8 cellular contexts compared by ENCODE assay signal in genomic region chr19:50329146-50329925, GRCh38. TPM values are rescaled to one million over a fixed set of nuclear protein-coding genes. Genes with fewer than 3 reads are reported as not detected.
DNase-seq lines count a peak whose midpoint lies in the region; ATAC-seq, FAIRE-seq and TF ChIP-seq lines count a peak whose summit lies in the region.

KCNC3 (minus strand) TSS chr19:50329377; CDS start chr19:50329082, 295 bp downstream.

- TF ChIP-seq POLR2A in HCT116 (IDR thresholded peaks at IDR 0.05; ENCODE audit: borderline replicate concordance, extremely low read depth, insufficient read depth, insufficient read length) = peak; percentile 84
- peak in 1 of 2 donors; percentile 21 for TF ChIP-seq POLR2A in vagina (IDR thresholded peaks at IDR 0.05)

- RAD21 ChIA-PET in HCT116 (lab: Charles Lee; ENCODE audit: low non-redundant PET in 1 of 2, low total read pairs in 2 of 2, uncharacterized antibody in 2 of 2, unreplicated experiment in 2 of 2) = interaction anchor here (0.6 to 1.0 kb wide), 4 partner anchors 17 to 460 kb away, joined by 3 to 6 read pairs (median 3); no protein-coding TSS in a partner anchor

- DNase-seq in HCT116 (ENCODE audit: low read depth, low spot score) = peak; percentile 99
- peak; percentile 98 for DNase-seq in NCI-H1417 treated with DMSO at 0.1 percent for 48 hours (lab: John Stamatoyannopoulos, UW)
- peak; percentile 73 for DNase-seq in astrocyte of the cerebellum (ENCODE audit: low read depth)
- peak; percentile 78 for DNase-seq in hepatic stellate cell (ENCODE audit: low spot score)
- peak; percentile 95 for DNase-seq in renal cortical epithelial cell (ENCODE audit: low read depth)
- DNase-seq in vagina (ENCODE audit: extremely low spot score in 2 of 2) = peak in 1 of 2 donors; percentile 97

- in situ Hi-C loops in astrocyte of the cerebellum (cut with HindIII; ENCODE audit: low sequenced_read_pairs) = no loop called here

- H3K27me3 ChIP-seq in HCT116 (ENCODE audit: insufficient read depth, low read length) = no peaks in the 10 kb centered on the region
- H3K27me3 ChIP-seq in vagina = no peaks in the 10 kb centered on the region

- CTCF ChIA-PET in HCT116 (lab: Charles Lee) = interaction anchor here (0.6 to 1.9 kb wide), 13 partner anchors 9 to 592 kb away, joined by 3 to 10 read pairs (median 4); partner anchors contain the start of gene POLD1

- intact Hi-C loops in HCT116 (cut with micrococcal nuclease) (loop anchor here (2.0 kb wide), 1 partner anchor 165 kb away; no protein-coding TSS in a partner anchor), vagina (cut with DNase I) (no loop called here)
- intact Hi-C loops in T-helper 1 cell treated with Interleukin-12 subunit alpha and Interleukin-12 subunit beta and Interleukin-4 antibody, amounts not matched to agents 30 ng/mL and 1 ng/mL, for 36 hours (cut with micrococcal nuclease) = loop anchor here (1.0 to 5.0 kb wide), 15 partner anchors 28 to 687 kb away; partner anchors contain the start of genes EMC10, GARIN5A, JOSD2 and NR1H2

- FAIRE-seq in G401.6 (lab: Jason Lieb, UNC) = peak; percentile 99

- H3K9me2 ChIP-seq in HCT116 (ENCODE audit: insufficient read depth) = no peaks in the 10 kb centered on the region

- POLR2A ChIA-PET in HCT116 (lab: Charles Lee) = interaction anchor here (0.6 to 1.2 kb wide), 8 partner anchors 12 to 767 kb away, joined by 3 to 7 read pairs (median 3); no protein-coding TSS in a partner anchor

- peak within 1 kb of the TSS; percentile 66 for H3K9ac ChIP-seq in HCT116 (ENCODE audit: low read length)

- H3K27ac ChIP-seq in HCT116 (ENCODE audit: low read depth, low read length) = peak within 1 kb of the TSS; percentile 81
- peak within 1 kb of the TSS; percentile 60 for H3K27ac ChIP-seq in vagina

- no peak within 1 kb of the TSS for H2AFZ ChIP-seq in HCT116 (ENCODE audit: low read depth, low read length, poor library complexity, severe bottlenecking)

- ATAC-seq in HCT116 = peak; percentile 75

- TF ChIP-seq CTCF in HCT116 (IDR thresholded peaks at IDR 0.05 in 2 of 3, conservative IDR thresholded peaks at IDR 0.05 in 1 of 3; ENCODE audit: borderline replicate concordance in 1 of 3, insufficient read depth in 1 of 3, low read depth in 2 of 3, low read length in 2 of 3) = no peak
- TF ChIP-seq CTCF in astrocyte of the cerebellum (IDR thresholded peaks at IDR 0.05; ENCODE audit: low read depth, low read length, missing control alignments) = no peak
- no peak for TF ChIP-seq CTCF in vagina (IDR thresholded peaks at IDR 0.05)

- TF ChIP-seq RAD21 in HCT116 (IDR thresholded peaks at IDR 0.05; ENCODE audit: low read depth) = no peak

- H3K4me2 ChIP-seq in HCT116 (ENCODE audit: low read length) = peak within 1 kb of the TSS; percentile 89

- TSS peak; percentile 84 for BruUV-seq in HCT116 (replicated peaks; lab: Mats Ljungman, UMichigan)

- no peaks in the 10 kb centered on the region for H3K9me3 ChIP-seq in HCT116 (ENCODE audit: control insufficient read depth in 1 of 2, insufficient read depth in 1 of 2, low read depth in 1 of 2, low read length in 2 of 2)
- no peaks in the 10 kb centered on the region for H3K9me3 ChIP-seq in vagina

- peaks cover 3% of the 10 kb centered on the region; the same call in 1 of the 2 replicates for H3K79me2 ChIP-seq in HCT116 (ENCODE audit: insufficient read depth, low read length)

- H3K4me3 ChIP-seq in HCT116 (replicated peaks in 1 of 2; ENCODE audit: low read depth in 1 of 2, low read length in 2 of 2) = peak within 1 kb of the TSS; percentile 62 to 64
- H3K4me3 ChIP-seq in astrocyte of the cerebellum (ENCODE audit: low read depth, low read length) = peak within 1 kb of the TSS; percentile 14
- peak within 1 kb of the TSS; percentile 12 to 28 for H3K4me3 ChIP-seq in vagina

- H3K36me3 ChIP-seq in HCT116 (ENCODE audit: control insufficient read depth in 1 of 2, insufficient read depth in 2 of 2, low read length in 2 of 2) = no peaks in the 10 kb centered on the region
- H3K36me3 ChIP-seq in vagina = no peaks in the 10 kb centered on the region

- H4K20me1 ChIP-seq in HCT116 (ENCODE audit: insufficient read depth) = no peaks in the 10 kb centered on the region

- peaks cover 33 to 78% of the 10 kb centered on the region in 2 experiments for H3K4me1 ChIP-seq in HCT116 (ENCODE audit: control insufficient read depth in 1 of 2, insufficient read depth in 2 of 2, low read length in 2 of 2)
- peaks cover 58% of the 10 kb centered on the region for H3K4me1 ChIP-seq in vagina

TF ChIP-seq in HCT116, 20 proteins besides CTCF, POLR2A, EP300 and RAD21:
- TF ChIP-seq ZNF274 (IDR thresholded peaks at IDR 0.05; ENCODE audit: low read depth, low read length) (no peak), ATF3 (IDR thresholded peaks at IDR 0.05) (no peak), YY1 (IDR thresholded peaks at IDR 0.05; ENCODE audit: extremely low read depth, insufficient replicate concordance, low read depth, low read length) (no peak), EZH2 (IDR thresholded peaks at IDR 0.05) (no peak), CEBPB (IDR thresholded peaks at IDR 0.05; ENCODE audit: low read depth) (no peak), SRF (IDR thresholded peaks at IDR 0.05; ENCODE audit: low read depth) (no peak), MAX (IDR thresholded peaks at IDR 0.05) (peak; percentile 46; the same call in 1 of the 2 replicates), JUND (IDR thresholded peaks at IDR 0.05) (no peak), TCF7L2 (IDR thresholded peaks at IDR 0.05; ENCODE audit: borderline replicate concordance, extremely low read depth, insufficient read depth, insufficient read length) (peak; percentile 32), ZFX (IDR thresholded peaks at IDR 0.05) (0 out of 2 replicates have a peak, but pooled peaks have one; percentile 49), ZBTB33 (IDR thresholded peaks at IDR 0.05; ENCODE audit: extremely low read depth, insufficient replicate concordance, low read length) (peak; percentile 26), EZH2phosphoT487 (IDR thresholded peaks at IDR 0.05; ENCODE audit: borderline replicate concordance) (no peak), POLR2AphosphoS5 (IDR thresholded peaks at IDR 0.05; ENCODE audit: low read depth, low read length) (peak; percentile 76), CBX3 (IDR thresholded peaks at IDR 0.05; ENCODE audit: low read depth) (no peak), REST (IDR thresholded peaks at IDR 0.05; ENCODE audit: low read depth) (no peak), ELF1 (IDR thresholded peaks at IDR 0.05; ENCODE audit: borderline replicate concordance, low read depth) (no peak), SIN3A (IDR thresholded peaks at IDR 0.05; ENCODE audit: low read depth) (no peak), EGR1 (IDR thresholded peaks at IDR 0.05; ENCODE audit: low read depth) (no peak), SP1 (IDR thresholded peaks at IDR 0.05; ENCODE audit: low read depth) (peak; percentile 73), FOSL1 (IDR thresholded peaks at IDR 0.05; ENCODE audit: low read depth) (no peak)

RNA-seq across cellular contexts. Expression of gene KCNC3, which starts in this region (rescaled TPM):
- total RNA-seq in HCT116 (2021; ENCODE audit: unreplicated experiment) (6.9 TPM), renal cortical epithelial cell (0.17 and 6.5 TPM in 2 replicates), vagina (0.98 TPM)
- 2.9 and 4.6 TPM in 2 replicates for polyA plus RNA-seq in HCT116 (2012)
- 16.0 and 17.2 TPM in 2 replicates for total RNA-seq in T-helper 1 cell treated with Interleukin-12 subunit alpha and Interleukin-12 subunit beta and Interleukin-4 antibody, amounts not matched to agents 30 ng/mL and 1 ng/mL, for 36 hours
